In genomic region chr6:133241088-133241900, GRCh38 we compare ENCODE assay signal across 8 cellular contexts. TPM values are rescaled to one million over a fixed set of nuclear protein-coding genes. Genes with fewer than 3 reads are reported as not detected.
DNase-seq lines count a peak whose midpoint lies in the region; ATAC-seq, FAIRE-seq and TF ChIP-seq lines count a peak whose summit lies in the region.

Gene EYA4, plus strand, starts transcription at chr6:133241357. Its CDS starts 33,424 bp downstream, at chr6:133274781.

- H3K4ac ChIP-seq in H1 (replicated peaks; ENCODE audit: insufficient read length, low read depth, low read length): no peak within 1 kb of the TSS

- peak within 1 kb of the TSS; percentile 5; the same call in 1 of the 2 replicates for H4K8ac ChIP-seq in H1 (ENCODE audit: extremely low read depth, insufficient read depth, low read length)

- H3K56ac ChIP-seq in H1 (replicated peaks; ENCODE audit: insufficient read length, low read depth, low read length): no peak within 1 kb of the TSS

- 0 out of 7 replicates have a peak within 1 kb of the TSS, but pooled peaks of 1 of the 4 experiments have one; percentile 3 for H3K9ac ChIP-seq in H1 (replicated peaks in 1 of 4; ENCODE audit: extremely low read depth in 1 of 4, low read depth in 3 of 4, low read length in 3 of 4)

- H3K36me3 ChIP-seq in H1 (ENCODE audit: control insufficient read depth in 2 of 4, insufficient read depth in 4 of 4, low read length in 3 of 4) (no peaks in the 10 kb centered on the region), vagina (no peaks in the 10 kb centered on the region)

- H3K4me1 ChIP-seq in H1 (replicated peaks in 1 of 4; ENCODE audit: control insufficient read depth in 3 of 4, insufficient read depth in 4 of 4, low read length in 3 of 4) (peaks cover 0 to 6% (median 0%) of the 10 kb centered on the region in 4 experiments; a peak in 2 of 7 replicates), vagina (peaks cover 17% of the 10 kb centered on the region)

- peaks cover 0 to 5% of the 10 kb centered on the region in 2 experiments for H4K20me1 ChIP-seq in H1 (replicated peaks in 1 of 2; ENCODE audit: control insufficient read depth in 1 of 2, insufficient read depth in 2 of 2, low read length in 2 of 2)

- intact Hi-C loops in vagina (cut with DNase I): no loop called here

- H2AFZ ChIP-seq in H1 (ENCODE audit: low read length): no peak within 1 kb of the TSS; the same call in 1 of the 2 replicates

- FAIRE-seq in H1 (lab: Jason Lieb, UNC): no peak

- TF ChIP-seq RAD21 in H1 (IDR thresholded peaks at IDR 0.05 in 1 of 2, conservative IDR thresholded peaks at IDR 0.05 in 1 of 2; ENCODE audit: low read depth in 2 of 2, low read length in 2 of 2): no peak

- H3K18ac ChIP-seq in H1 (ENCODE audit: extremely low read depth, low read length): no peak within 1 kb of the TSS

- H2AK5ac ChIP-seq in H1 (ENCODE audit: low read depth, low read length): no peak within 1 kb of the TSS

- ATAC-seq in HG03457 (IDR thresholded peaks at IDR 0.05; ENCODE audit: unreplicated experiment) (no peak), HG03571 (IDR thresholded peaks at IDR 0.05; ENCODE audit: unreplicated experiment) (no peak)

- H3K27ac ChIP-seq in H1 (ENCODE audit: low read depth, low read length) (no peak within 1 kb of the TSS), vagina (peak within 1 kb of the TSS; percentile 64)

- no peak within 1 kb of the TSS for H4K91ac ChIP-seq in H1 (replicated peaks; ENCODE audit: insufficient read length, low read length)

- POLR2A ChIA-PET in H1 (lab: Charles Lee; ENCODE audit: partially characterized antibody): interaction anchor here (1.0 kb wide), 1 partner anchor 421 kb away, joined by 3 read pairs; no protein-coding TSS in a partner anchor

- H3K4me3 ChIP-seq in H1 (ENCODE audit: extremely low read depth in 1 of 4, insufficient read depth in 2 of 4, low read depth in 3 of 4, low read length in 4 of 4): peak within 1 kb of the TSS; percentile 54 to 73 (median 59)
- H3K4me3 ChIP-seq in vagina: peak within 1 kb of the TSS; percentile 36 to 44

- no peak within 1 kb of the TSS for H2BK12ac ChIP-seq in H1 (ENCODE audit: low read depth, low read length)

- DNase-seq in COLO668 (lab: John Stamatoyannopoulos, UW; ENCODE audit: unreplicated experiment) (peak; percentile 23), NCI-H146 (lab: John Stamatoyannopoulos, UW) (peak; percentile 77), H1 (ENCODE audit: low read depth in 1 of 2, low spot score in 2 of 2) (peak in 1 of 2 experiments; percentile 75), medulla oblongata (ENCODE audit: extremely low spot score) (peak; percentile 47), vagina (ENCODE audit: extremely low spot score in 2 of 2) (no peak)
- no peak for DNase-seq in activated CD8-positive, alpha-beta memory T cell treated with anti-CD3 and anti-CD28 coated beads, Interleukin-2, amount 50 U/mL, for 4 hours

- no peak within 1 kb of the TSS for H3K23ac ChIP-seq in H1 (ENCODE audit: insufficient read length)

- no peaks in the 10 kb centered on the region for H3K79me1 ChIP-seq in H1 (ENCODE audit: low read depth, low read length)

- H2BK15ac ChIP-seq in H1 (ENCODE audit: low read length): no peak within 1 kb of the TSS

- H3K27me3 ChIP-seq in H1 (replicated peaks in 1 of 4; ENCODE audit: control insufficient read depth in 3 of 4, extremely low read depth in 1 of 4, insufficient read depth in 3 of 4, low read length in 3 of 4) (peaks cover 29 to 67% (median 45%) of the 10 kb centered on the region in 4 experiments), vagina (peaks cover 6% of the 10 kb centered on the region)

- no peak within 1 kb of the TSS for H3K14ac ChIP-seq in H1 (ENCODE audit: insufficient read length)

- H3K4me2 ChIP-seq in H1 (ENCODE audit: insufficient read depth in 1 of 2, low read depth in 2 of 2, low read length in 2 of 2): peak within 1 kb of the TSS; percentile 82 to 96

- TF ChIP-seq CTCF in H1 (IDR thresholded peaks at IDR 0.05; ENCODE audit: control extremely low read depth in 1 of 3, insufficient read depth in 1 of 3, low read depth in 1 of 3, low read length in 3 of 3) (no peak), vagina (IDR thresholded peaks at IDR 0.05) (no peak)

- H3K9me3 ChIP-seq in H1 (ENCODE audit: insufficient read depth in 2 of 2, low read depth in 1 of 2, low read length in 1 of 2): no peaks in the 10 kb centered on the region
- no peaks in the 10 kb centered on the region for H3K9me3 ChIP-seq in vagina

- TF ChIP-seq POLR2A in H1 (IDR thresholded peaks at IDR 0.05; ENCODE audit: control extremely low read depth in 1 of 2, low read depth in 2 of 2, low read length in 2 of 2) (no peak), vagina (IDR thresholded peaks at IDR 0.05) (no peak)

- H3K23me2 ChIP-seq in H1 (ENCODE audit: low read depth, low read length): peaks cover 19% of the 10 kb centered on the region

- WGBS in H1 (ENCODE audit: extremely low coverage in 1 of 2, insufficient coverage in 1 of 2, insufficient read length in 1 of 2, insufficient replicate concordance in 2 of 2, low coverage in 1 of 2, low lambda C conversion rate in 2 of 2, missing lambda C conversion rate in 1 of 2), 2 experiments: 1% methylated on average over 33 of the region's 84 CpGs; no CpG with 5 or more reads in 1 of the 2 experiments

- H2BK120ac ChIP-seq in H1 (replicated peaks; ENCODE audit: low read depth, low read length): no peak within 1 kb of the TSS

- H2BK20ac ChIP-seq in H1 (ENCODE audit: low read length): no peak within 1 kb of the TSS

- no peak for TF ChIP-seq EP300 in H1 (IDR thresholded peaks at IDR 0.05; ENCODE audit: borderline replicate concordance in 1 of 2, low read depth in 2 of 2, low read length in 2 of 2)

- H3K79me2 ChIP-seq in H1 (ENCODE audit: control insufficient read depth in 1 of 2, insufficient read depth in 2 of 2, low read length in 2 of 2): no peaks in the 10 kb centered on the region

- H2BK5ac ChIP-seq in H1 (ENCODE audit: low read depth, low read length): no peak within 1 kb of the TSS

- H4K5ac ChIP-seq in H1 (ENCODE audit: insufficient read length, low read depth, low read length): no peak within 1 kb of the TSS

- CTCF ChIA-PET in H1 (lab: Charles Lee; ENCODE audit: partially characterized antibody): interaction anchor here (1.5 kb wide), 1 partner anchor 56 kb away, joined by 3 read pairs; no protein-coding TSS in a partner anchor

TF ChIP-seq in H1, 55 proteins besides CTCF, POLR2A, EP300 and RAD21 (continues in another document):
- TF ChIP-seq MAX (IDR thresholded peaks at IDR 0.05) (peak; percentile 45; the same call in 1 of the 2 replicates), NRF1 (IDR thresholded peaks at IDR 0.05; ENCODE audit: low read depth, low read length) (no peak), USF2 (IDR thresholded peaks at IDR 0.05; ENCODE audit: low read length) (no peak), FOSL1 (IDR thresholded peaks at IDR 0.05; ENCODE audit: insufficient read depth, low read depth, low read length) (no peak), ASH2L (IDR thresholded peaks at IDR 0.05; ENCODE audit: low read length) (peak; percentile 21), EZH2 (IDR thresholded peaks at IDR 0.05; ENCODE audit: low read depth, low read length, severe bottlenecking) (no peak), HDAC2 (IDR thresholded peaks at IDR 0.05; ENCODE audit: borderline replicate concordance in 1 of 2, low read depth in 2 of 2, low read length in 2 of 2) (peak in 1 of 2 experiments; percentile 74; a peak in 2 of 4 replicates), GTF2F1 (IDR thresholded peaks at IDR 0.05; ENCODE audit: borderline replicate concordance, low read depth, low read length) (no peak), CTBP2 (IDR thresholded peaks at IDR 0.05; ENCODE audit: borderline replicate concordance, insufficient read depth, insufficient read length, low read length) (peak; percentile 32), SP4 (IDR thresholded peaks at IDR 0.05; ENCODE audit: low read length) (no peak), SUZ12 (IDR thresholded peaks at IDR 0.05; ENCODE audit: low read length) (no peak; the same call in 1 of the 2 replicates), E2F6 (IDR thresholded peaks at IDR 0.05) (peak; percentile 67; the same call in 1 of the 2 replicates), MAFK (IDR thresholded peaks at IDR 0.05; ENCODE audit: low read depth, low read length) (no peak), BCL11A (IDR thresholded peaks at IDR 0.05; ENCODE audit: low read depth in 2 of 2, low read length in 2 of 2) (no peak), RNF2 (IDR thresholded peaks at IDR 0.05; ENCODE audit: borderline replicate concordance, low read depth, low read length, missing control alignments, poor library complexity, severe bottlenecking) (peak; percentile 55)

RNA-seq across cellular contexts. Expression of gene EYA4, which starts in this region (rescaled TPM):
- 0.17 TPM in 1 of 2 replicates, not detected in the other for total RNA-seq in H1 (2021; fragmentation: NEBNext Ultra II Directional; extraction: Animal tissue kit (Norgen Biotek cat#: 25700))
- 0.06 and 0.09 TPM in 2 replicates for polyA plus RNA-seq in H1 (2011; rRNA removed)
- polyA plus RNA-seq in H1 (2011; cell fraction: cytosol; rRNA removed): 0.16 TPM
- 0.67 TPM for polyA plus RNA-seq in H1 (2011; cell fraction: nucleus; rRNA removed)
- polyA plus RNA-seq in H1 (2012, experiment 1 of 2): 0.03 to 0.08 TPM in 2 of 4 replicates, not detected in the others
- polyA plus RNA-seq in H1 (2012, experiment 2 of 2): not detected
- polyA plus RNA-seq in H1 (2013, experiment 1 of 2): 0.04 TPM
- 0.13 TPM for polyA plus RNA-seq in H1 (2013, experiment 2 of 2)
- polyA minus RNA-seq in H1 (2011; rRNA and poly(A)+ RNA removed): 0.17 and 0.22 TPM in 2 replicates
- 1.8 TPM for polyA minus RNA-seq in H1 (2011; cell fraction: cytosol; rRNA and poly(A)+ RNA removed)
- polyA minus RNA-seq in H1 (2011; cell fraction: nucleus; rRNA and poly(A)+ RNA removed): 1.6 TPM
- 18.7 TPM for total RNA-seq in vagina

Comparison
In these comparisons a context has a peak if more than half of its experiments do, and no peak if none do; other contexts are left out.
1. RNA of gene EYA4 (total RNA-seq): 18.7 TPM in vagina (single experiment); 0.17 TPM in H1; every median in the first group is over 10 times any median in the second.
2. DNase-seq: peak in COLO668 (single experiment), NCI-H146 (single experiment) and medulla oblongata (single experiment); none in vagina (0 of 2) and activated CD8-positive, alpha-beta memory T cell treated with anti-CD3 and anti-CD28 coated beads, Interleukin-2, amount 50 U/mL, for 4 hours (single experiment).